In genomic region chr16:11597268-11597690, GRCh38 we compare ENCODE assay signal across 1 cellular context.
A peak's percentile ranks its signal among the peaks of the same experiment; 100 is the strongest.
TF ChIP-seq lines count a peak whose summit lies in the region.

No MANE protein-coding gene starts in this region.

TF ChIP-seq in IMR-90, 13 proteins besides CTCF, POLR2A, EP300 and RAD21:
- TF ChIP-seq USF2 (IDR thresholded peaks at IDR 0.05; ENCODE audit: low read depth, low read length), result no peak
- TF ChIP-seq RCOR1 (IDR thresholded peaks at IDR 0.05; ENCODE audit: insufficient replicate concordance, low read length), result peak; percentile 58
- TF ChIP-seq MAZ (IDR thresholded peaks at IDR 0.05; ENCODE audit: borderline replicate concordance, low read depth, low read length), result peak; percentile 64; the same call in 1 of the 2 replicates
- TF ChIP-seq NFE2L2 (IDR thresholded peaks at IDR 0.05; ENCODE audit: low read depth, low read length), result no peak
- TF ChIP-seq CEBPB (IDR thresholded peaks at IDR 0.05; ENCODE audit: low read depth, low read length), result no peak
- TF ChIP-seq RFX5 (IDR thresholded peaks at IDR 0.05; ENCODE audit: low read depth, low read length), result no peak
- no peak for TF ChIP-seq SMC3 (IDR thresholded peaks at IDR 0.05; ENCODE audit: low read depth, low read length)
- TF ChIP-seq FOS (IDR thresholded peaks at IDR 0.05; ENCODE audit: low read depth, low read length), result peak; percentile 49; the same call in 1 of the 2 replicates
- no peak for TF ChIP-seq BHLHE40 (IDR thresholded peaks at IDR 0.05; ENCODE audit: low read depth, low read length)
